ENCODE assay signal across 32 cellular contexts in the genomic region with DNA sequence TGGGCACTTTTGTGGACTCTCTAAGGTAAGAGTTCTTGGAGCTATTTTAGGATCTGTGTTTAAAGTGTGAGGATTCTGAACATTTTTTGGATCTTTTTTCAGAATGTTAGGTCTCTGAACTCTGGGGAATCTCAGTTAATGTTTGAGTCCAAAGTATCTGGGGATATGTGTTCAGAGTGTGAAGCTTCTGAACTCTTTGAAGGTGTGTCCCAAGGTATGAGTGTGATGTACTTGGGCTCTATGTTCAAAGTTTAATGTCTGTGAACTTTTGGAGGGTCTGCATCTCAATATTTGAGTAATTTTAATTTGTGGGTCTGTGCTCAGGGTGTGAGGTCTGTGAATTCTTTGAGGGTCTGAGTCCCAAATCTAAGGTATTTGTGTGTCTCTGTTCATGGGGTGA. TPM values are rescaled to one million over a fixed set of nuclear protein-coding genes. Genes with fewer than 3 reads are reported as not detected.
"Had no signal": no experiment of that assay in that cellular context is flagged by ENCODE, and none has a peak within 500 bp of the region (broad histone marks: within the 10 kb centered on the region; RNA-seq: fewer than 3 reads in every experiment).

No MANE protein-coding gene starts in this region.

- H3K9me3 Mint-ChIP-seq: stimulated activated effector memory CD8-positive, alpha-beta T cell treated with anti-CD3 and anti-CD28 coated beads, Interleukin-12 subunit alpha, Interleukin-12 subunit beta, amount 100 ng/mL, for 72 hours; stimulated activated memory B cell treated with anti-CD40 and anti-IgM and Interleukin-4, amounts not matched to agents 10 μg/mL and 1 μg/mL and 100 μg/mL, for 72 hours; stimulated activated naive B cell treated with anti-CD40 and anti-IgM and Interleukin-4, amounts not matched to agents 10 μg/mL and 1 μg/mL and 100 μg/mL, for 72 hours; stimulated activated naive CD8-positive, alpha-beta T cell treated with anti-CD3 and anti-CD28 coated beads, Interleukin-15, amount 100 ng/mL, for 72 hours; stimulated activated naive CD8-positive, alpha-beta T cell treated with anti-CD3 and anti-CD28 coated beads, Interleukin-15, Interleukin-2, amounts not matched to agents 100 ng/mL and 50 ng/mL, for 24 hours had no signal

- H3K4me3 Mint-ChIP-seq: stimulated activated effector memory CD8-positive, alpha-beta T cell treated with anti-CD3 and anti-CD28 coated beads, Interleukin-12 subunit alpha, Interleukin-12 subunit beta, amount 100 ng/mL, for 72 hours; stimulated activated memory B cell treated with anti-CD40 and anti-IgM and Interleukin-4, amounts not matched to agents 10 μg/mL and 1 μg/mL and 100 μg/mL, for 72 hours; stimulated activated naive B cell treated with anti-CD40 and anti-IgM and Interleukin-4, amounts not matched to agents 10 μg/mL and 1 μg/mL and 100 μg/mL, for 72 hours; stimulated activated naive CD8-positive, alpha-beta T cell treated with anti-CD3 and anti-CD28 coated beads, Interleukin-15, amount 100 ng/mL, for 72 hours; stimulated activated naive CD8-positive, alpha-beta T cell treated with anti-CD3 and anti-CD28 coated beads, Interleukin-15, Interleukin-2, amounts not matched to agents 100 ng/mL and 50 ng/mL, for 24 hours; type B pancreatic cell had no signal

- H3K4me1 Mint-ChIP-seq: stimulated activated effector memory CD8-positive, alpha-beta T cell treated with anti-CD3 and anti-CD28 coated beads, Interleukin-12 subunit alpha, Interleukin-12 subunit beta, amount 100 ng/mL, for 72 hours; stimulated activated memory B cell treated with anti-CD40 and anti-IgM and Interleukin-4, amounts not matched to agents 10 μg/mL and 1 μg/mL and 100 μg/mL, for 72 hours; stimulated activated naive B cell treated with anti-CD40 and anti-IgM and Interleukin-4, amounts not matched to agents 10 μg/mL and 1 μg/mL and 100 μg/mL, for 72 hours; stimulated activated naive CD8-positive, alpha-beta T cell treated with anti-CD3 and anti-CD28 coated beads, Interleukin-15, amount 100 ng/mL, for 72 hours had no signal

- H3K27me3 Mint-ChIP-seq: stimulated activated memory B cell treated with anti-CD40 and anti-IgM and Interleukin-4, amounts not matched to agents 10 μg/mL and 1 μg/mL and 100 μg/mL, for 72 hours; stimulated activated naive CD8-positive, alpha-beta T cell treated with anti-CD3 and anti-CD28 coated beads, Interleukin-15, amount 100 ng/mL, for 72 hours; type B pancreatic cell had no signal

- ATAC-seq: stimulated activated effector memory CD8-positive, alpha-beta T cell treated with anti-CD3 and anti-CD28 coated beads, Interleukin-12 subunit alpha, Interleukin-12 subunit beta, amount 100 ng/mL, for 72 hours; stimulated activated memory B cell treated with anti-CD40 and anti-IgM and Interleukin-4, amounts not matched to agents 10 μg/mL and 1 μg/mL and 100 μg/mL, for 72 hours; stimulated activated naive B cell treated with anti-CD40 and anti-IgM and Interleukin-4, amounts not matched to agents 10 μg/mL and 1 μg/mL and 100 μg/mL, for 72 hours; stimulated activated naive CD8-positive, alpha-beta T cell treated with anti-CD3 and anti-CD28 coated beads, Interleukin-15, amount 100 ng/mL, for 72 hours; stimulated activated naive CD8-positive, alpha-beta T cell treated with anti-CD3 and anti-CD28 coated beads, Interleukin-15, Interleukin-2, amounts not matched to agents 100 U/mL and 50 U/mL, for 24 hours; upper lobe of right lung had no signal

- H3K36me3 ChIP-seq: stomach, suprapubic skin, thoracic aorta, thyroid gland, tibial artery, tibial nerve, transverse colon, upper lobe of left lung, upper lobe of right lung, uterus, vagina had no signal

- H3K27me3 ChIP-seq: stomach, suprapubic skin, testis, thyroid gland, tibial artery, tibial nerve, transverse colon, upper lobe of left lung, upper lobe of right lung, uterus, vagina had no signal

- H3K27ac Mint-ChIP-seq: stimulated activated effector memory CD8-positive, alpha-beta T cell treated with anti-CD3 and anti-CD28 coated beads, Interleukin-12 subunit alpha, Interleukin-12 subunit beta, amount 100 ng/mL, for 72 hours; stimulated activated memory B cell treated with anti-CD40 and anti-IgM and Interleukin-4, amounts not matched to agents 10 μg/mL and 1 μg/mL and 100 μg/mL, for 72 hours; stimulated activated naive B cell treated with anti-CD40 and anti-IgM and Interleukin-4, amounts not matched to agents 10 μg/mL and 1 μg/mL and 100 μg/mL, for 72 hours; stimulated activated naive CD8-positive, alpha-beta T cell treated with anti-CD3 and anti-CD28 coated beads, Interleukin-15, amount 100 ng/mL, for 72 hours; stimulated activated naive CD8-positive, alpha-beta T cell treated with anti-CD3 and anti-CD28 coated beads, Interleukin-15, Interleukin-2, amounts not matched to agents 100 ng/mL and 50 ng/mL, for 24 hours; type B pancreatic cell had no signal

- FAIRE-seq: urothelium cell line had no signal

- H3K4me3 ChIP-seq: stomach, suprapubic skin, testis, thoracic aorta, thyroid gland, tibial artery, tibial nerve, transverse colon, upper lobe of left lung, upper lobe of right lung, uterus, vagina had no signal

- DNase-seq: stimulated activated CD4-positive, alpha-beta T cell treated with anti-CD3 and anti-CD28 coated beads, Interleukin-2, amount 100 ng/mL, for 48 hours; stimulated activated CD4-positive, alpha-beta T cell treated with anti-CD3 and anti-CD28 coated beads, Interleukin-4, amount 100 ng/mL, for 1 hour; stimulated activated CD4-positive, alpha-beta T cell treated with anti-CD3 and anti-CD28 coated beads, Interleukin-4, amount 100 ng/mL, for 24 hours; stimulated activated CD4-positive, alpha-beta T cell treated with anti-CD3 and anti-CD28 coated beads, Interleukin-4, amount 100 ng/mL, for 4 hours; stimulated activated CD8-positive, alpha-beta memory T cell treated with anti-CD3 and anti-CD28 coated beads, Interleukin-4, amount 100 ng/mL, for 48 hours; stimulated activated naive B cell treated with anti-CD40 and anti-IgM and Interleukin-4, amounts not matched to agents 10 μg/mL and 1 μg/mL and 100 μg/mL, for 72 hours; stimulated activated naive CD4-positive, alpha-beta T cell; stimulated activated naive CD4-positive, alpha-beta T cell treated with Interleukin-2 at 50 U/mL for 16 hours; stimulated activated naive CD8-positive, alpha-beta T cell treated with anti-CD3 and anti-CD28 coated beads, Interleukin-15, amount 100 ng/mL, for 72 hours; stimulated activated naive CD8-positive, alpha-beta T cell treated with anti-CD3 and anti-CD28 coated beads, Interleukin-15, Interleukin-2, amounts not matched to agents 100 U/mL and 50 U/mL, for 24 hours; stomach; substantia nigra; testis; thyroid gland; tibial artery; transverse colon; upper lobe of left lung; upper lobe of right lung; uterus had no signal

- H3K9me3 ChIP-seq: stomach, suprapubic skin, testis, thoracic aorta, thyroid gland, tibial artery, tibial nerve, transverse colon, upper lobe of left lung, upper lobe of right lung, uterus, vagina had no signal

- H3K27ac ChIP-seq: stomach, suprapubic skin, testis, thoracic aorta, thyroid gland, tibial artery, tibial nerve, transverse colon, upper lobe of left lung, upper lobe of right lung, uterus, vagina had no signal

- H3K4me1 ChIP-seq: stomach, suprapubic skin, testis, thyroid gland, tibial artery, tibial nerve, transverse colon, upper lobe of left lung, upper lobe of right lung, uterus, vagina had no signal

- H3K36me3 Mint-ChIP-seq: stimulated activated effector memory CD8-positive, alpha-beta T cell treated with anti-CD3 and anti-CD28 coated beads, Interleukin-12 subunit alpha, Interleukin-12 subunit beta, amount 100 ng/mL, for 72 hours; stimulated activated memory B cell treated with anti-CD40 and anti-IgM and Interleukin-4, amounts not matched to agents 10 μg/mL and 1 μg/mL and 100 μg/mL, for 72 hours; stimulated activated naive B cell treated with anti-CD40 and anti-IgM and Interleukin-4, amounts not matched to agents 10 μg/mL and 1 μg/mL and 100 μg/mL, for 72 hours; type B pancreatic cell had no signal

RNA-seq across cellular contexts. Expression of gene PAGE4, which starts 35.4 kb away (rescaled TPM):
- total RNA-seq: stomach, subcutaneous adipose tissue, suprapubic skin, temporal lobe, thoracic aorta, thyroid gland, tibial nerve, transverse colon, upper lobe of left lung, upper lobe of right lung, ureter, vagina had no signal
- polyA plus RNA-seq: stomach, urinary bladder had no signal
